In genomic region chr16:30187971-30188561, GRCh38 we compare ENCODE assay signal across 1 cellular context.
TF ChIP-seq lines count a peak whose summit lies in the region.

No MANE protein-coding gene starts in this region.

TF ChIP-seq in HepG2, 621 proteins besides CTCF, POLR2A, EP300 and RAD21:
- TF ChIP-seq, protein P1, sequence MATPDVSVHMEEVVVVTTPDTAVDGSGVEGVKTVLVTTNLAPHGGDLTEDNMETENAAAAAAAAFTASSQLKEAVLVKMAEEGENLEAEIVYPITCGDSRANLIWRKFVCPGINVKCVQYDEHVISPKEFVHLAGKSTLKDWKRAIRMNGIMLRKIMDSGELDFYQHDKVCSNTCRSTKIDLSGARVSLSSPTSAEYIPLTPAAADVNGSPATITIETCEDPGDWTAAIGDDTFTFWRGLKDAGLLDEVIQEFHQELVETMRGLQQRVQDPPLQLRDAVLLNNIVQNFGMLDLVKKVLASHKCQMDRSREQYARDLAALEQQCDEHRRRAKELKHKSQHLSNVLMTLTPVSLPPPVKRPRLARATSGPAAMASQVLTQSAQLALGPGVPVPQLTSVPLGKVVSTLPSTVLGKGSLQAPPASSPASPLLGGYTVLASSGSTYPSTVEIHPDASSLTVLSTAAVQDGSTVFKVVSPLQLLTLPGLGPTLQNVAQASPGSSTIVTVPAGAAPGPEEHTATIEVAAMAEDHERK (CRISPR knock-in tag; IDR thresholded peaks at IDR 0.05; ENCODE audit: low read depth) = no peak
- TF ChIP-seq SMAD3 (CRISPR knock-in tag; IDR thresholded peaks at IDR 0.05) = no peak
- no peak for TF ChIP-seq SRY (CRISPR knock-in tag; IDR thresholded peaks at IDR 0.05)
- 0 out of 2 replicates have a peak, but pooled peaks have one; percentile 15 for TF ChIP-seq ZNF629 (CRISPR knock-in tag; conservative IDR thresholded peaks at IDR 0.05)
- TF ChIP-seq FOXM1 (CRISPR knock-in tag; IDR thresholded peaks at IDR 0.05) = no peak
- no peak for TF ChIP-seq ZNF841 (CRISPR knock-in tag; IDR thresholded peaks at IDR 0.05; ENCODE audit: borderline replicate concordance)
- peak; percentile 75 for TF ChIP-seq AGO2 (optimal IDR thresholded peaks at IDR 0.05; ENCODE audit: low read depth, low read length)
- TF ChIP-seq ZNF207 (IDR thresholded peaks at IDR 0.05; ENCODE audit: borderline replicate concordance) = no peak
- TF ChIP-seq, protein P2, sequence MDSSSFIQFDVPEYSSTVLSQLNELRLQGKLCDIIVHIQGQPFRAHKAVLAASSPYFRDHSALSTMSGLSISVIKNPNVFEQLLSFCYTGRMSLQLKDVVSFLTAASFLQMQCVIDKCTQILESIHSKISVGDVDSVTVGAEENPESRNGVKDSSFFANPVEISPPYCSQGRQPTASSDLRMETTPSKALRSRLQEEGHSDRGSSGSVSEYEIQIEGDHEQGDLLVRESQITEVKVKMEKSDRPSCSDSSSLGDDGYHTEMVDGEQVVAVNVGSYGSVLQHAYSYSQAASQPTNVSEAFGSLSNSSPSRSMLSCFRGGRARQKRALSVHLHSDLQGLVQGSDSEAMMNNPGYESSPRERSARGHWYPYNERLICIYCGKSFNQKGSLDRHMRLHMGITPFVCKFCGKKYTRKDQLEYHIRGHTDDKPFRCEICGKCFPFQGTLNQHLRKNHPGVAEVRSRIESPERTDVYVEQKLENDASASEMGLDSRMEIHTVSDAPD (CRISPR knock-in tag; IDR thresholded peaks at IDR 0.05) = no peak
- TF ChIP-seq CEBPG (CRISPR knock-in tag; IDR thresholded peaks at IDR 0.05) = no peak
- no peak for TF ChIP-seq IKZF5 (CRISPR knock-in tag; IDR thresholded peaks at IDR 0.05)
